13 cellular contexts compared by ENCODE assay signal in the genomic region with DNA sequence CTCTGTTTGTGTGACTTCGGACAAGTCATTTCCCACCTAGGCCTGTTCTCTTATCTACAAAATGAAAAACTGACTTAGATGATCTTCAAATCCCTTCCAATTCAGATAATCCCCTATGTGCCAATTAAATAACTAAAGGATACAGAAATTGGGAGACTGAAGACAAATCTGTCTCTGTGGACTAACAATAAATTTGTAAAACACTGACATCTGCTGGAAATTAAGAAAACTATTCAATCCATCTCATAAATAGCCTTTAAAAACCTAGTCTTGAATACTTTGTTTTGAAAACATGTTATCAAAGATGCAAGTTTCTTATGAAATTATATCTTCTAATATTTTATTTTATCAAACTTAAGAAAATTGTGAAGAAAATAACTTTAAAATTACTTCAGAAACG. TPM values are rescaled to one million over a fixed set of nuclear protein-coding genes. Genes with fewer than 3 reads are reported as not detected.
DNase-seq lines count a peak whose midpoint lies in the region; ATAC-seq, FAIRE-seq and TF ChIP-seq lines count a peak whose summit lies in the region.
"Had no signal": no experiment of that assay in that cellular context is flagged by ENCODE, and none has a peak within 500 bp of the region (broad histone marks: within the 10 kb centered on the region; RNA-seq: fewer than 3 reads in every experiment).

No MANE protein-coding gene starts in this region.

- no peak overlapping the region for H3K27ac ChIP-seq in IMR-90 (ENCODE audit: insufficient read depth, low read length)
- no peak overlapping the region for H3K27ac ChIP-seq in right lobe of liver
- no peak overlapping the region for H3K27ac ChIP-seq in GM23338 (ENCODE audit: low read depth)
- H3K27ac ChIP-seq: uterus had no signal

- H3K4ac ChIP-seq in IMR-90 (ENCODE audit: low read depth, low read length), result no peak overlapping the region

- TF ChIP-seq POLR2A in IMR-90 (IDR thresholded peaks at IDR 0.05; ENCODE audit: low read depth, low read length) (no peak), right lobe of liver (IDR thresholded peaks at IDR 0.05) (no peak)

- CTCF ChIA-PET in IMR-90 (lab: Yijun Ruan, JAX), result interaction anchor here (0.9 to 1.7 kb wide), 2 partner anchors 493 to 519 kb away, joined by 4 to 6 read pairs; no protein-coding TSS in a partner anchor

- H3K27ac Mint-ChIP-seq in GM23338, result no peak overlapping the region
- H3K27ac Mint-ChIP-seq: activated naive CD8-positive, alpha-beta T cell treated with anti-CD3 and anti-CD28 coated beads, Interleukin-2, amount 50 U/mL, for 24 hours; T-cell had no signal

- in situ Hi-C loops in IMR-90 (cut with MboI; ENCODE audit: low sequenced_read_pairs), result no loop called here

- BruUV-seq in IMR-90 (replicated peaks; lab: Mats Ljungman, UMichigan), result no TSS peak

- H3K4me1 ChIP-seq in IMR-90 (ENCODE audit: control insufficient read depth, insufficient read depth, low read length), result no peaks in the 10 kb centered on the region
- H3K4me1 ChIP-seq in right lobe of liver, result peaks cover 0 to 14% (median 0%) of the 10 kb centered on the region in 4 donors
- H3K4me1 ChIP-seq in GM23338 (ENCODE audit: insufficient read depth), result no peaks in the 10 kb centered on the region
- H3K4me1 ChIP-seq: uterus had no signal

- no peaks in the 10 kb centered on the region for H3K79me1 ChIP-seq in IMR-90 (ENCODE audit: low read depth in 1 of 2, low read length in 2 of 2)

- no peak overlapping the region for H3K23ac ChIP-seq in IMR-90 (ENCODE audit: low read depth, low read length)

- H2BK15ac ChIP-seq in IMR-90 (ENCODE audit: low read depth, low read length), result no peak overlapping the region

- H3K4me2 ChIP-seq in IMR-90 (ENCODE audit: low read depth, low read length), result no peak overlapping the region
- no peak overlapping the region for H3K4me2 ChIP-seq in GM23338

- FAIRE-seq in TTC549 (lab: Jason Lieb, UNC), result peak; percentile 90

- ATAC-seq in IMR-90 (ENCODE audit: low read depth), result no peak
- no peak for ATAC-seq in right lobe of liver
- ATAC-seq in GM23338, result no peak
- ATAC-seq: activated naive CD8-positive, alpha-beta T cell treated with anti-CD3 and anti-CD28 coated beads, Interleukin-2, amount 50 U/mL, for 24 hours; T-cell had no signal

- H3K36me3 Mint-ChIP-seq in GM23338 (ENCODE audit: low read depth), result 0 out of 3 replicates have a peak, but pooled peaks cover 3% of the 10 kb centered on the region

- no peak overlapping the region for H2AFZ ChIP-seq in IMR-90 (replicated peaks; ENCODE audit: low read length, poor library complexity)
- no peak overlapping the region for H2AFZ ChIP-seq in GM23338

- H3K4me3 ChIP-seq in IMR-90 (ENCODE audit: insufficient read depth, low read depth, low read length), result no peak overlapping the region
- H3K4me3 ChIP-seq in right lobe of liver, result no peak overlapping the region
- no peak overlapping the region for H3K4me3 ChIP-seq in GM23338
- H3K4me3 ChIP-seq: uterus had no signal

- no peak overlapping the region for H2AK9ac ChIP-seq in IMR-90 (replicated peaks; ENCODE audit: low read depth, low read length, poor library complexity)

- H2BK5ac ChIP-seq in IMR-90 (ENCODE audit: low read depth, low read length, poor library complexity, severe bottlenecking), result no peak overlapping the region

- no peak overlapping the region for H2AK5ac ChIP-seq in IMR-90 (ENCODE audit: low read depth, low read length)

- peaks cover 3% of the 10 kb centered on the region for H3K27me3 Mint-ChIP-seq in GM23338 (ENCODE audit: insufficient read depth, low read depth, poor library complexity)
- H3K27me3 Mint-ChIP-seq: activated naive CD8-positive, alpha-beta T cell treated with anti-CD3 and anti-CD28 coated beads, Interleukin-2, amount 50 U/mL, for 24 hours; T-cell had no signal

- no peak overlapping the region for H2BK20ac ChIP-seq in IMR-90 (ENCODE audit: low read depth, low read length)

- no CpG with 5 or more reads among the region's 2 CpGs for WGBS in IMR-90 (ENCODE audit: extremely low coverage in 2 of 2, insufficient read length in 1 of 2), 2 experiments
- WGBS in right lobe of liver (ENCODE audit: insufficient coverage, low coverage, low lambda C conversion rate, missing lambda C conversion rate), result 85% methylated on average over 2 of the region's 2 CpGs

- H3K36me3 ChIP-seq in IMR-90 (ENCODE audit: control insufficient read depth, insufficient read depth, low read length) (no peaks in the 10 kb centered on the region), right lobe of liver (peaks cover 0 to 24% (median 3%) of the 10 kb centered on the region in 4 donors), GM23338 (ENCODE audit: insufficient read depth) (no peaks in the 10 kb centered on the region)
- H3K36me3 ChIP-seq: uterus had no signal

- H3K9me3 ChIP-seq in IMR-90 (ENCODE audit: control insufficient read depth, insufficient read depth, low read length) (no peaks in the 10 kb centered on the region), right lobe of liver (no peaks in the 10 kb centered on the region)
- H3K9me3 ChIP-seq: uterus had no signal

- H2BK120ac ChIP-seq in IMR-90 (ENCODE audit: low read depth, low read length), result no peak overlapping the region

- H4K8ac ChIP-seq in IMR-90 (ENCODE audit: low read depth in 2 of 2, low read length in 2 of 2), result no peak overlapping the region

- peaks cover 8% of the 10 kb centered on the region for H3K4me1 Mint-ChIP-seq in GM23338

- H3K4me3 Mint-ChIP-seq in GM23338, result no peak overlapping the region
- H3K4me3 Mint-ChIP-seq: activated naive CD8-positive, alpha-beta T cell treated with anti-CD3 and anti-CD28 coated beads, Interleukin-2, amount 50 U/mL, for 24 hours; T-cell had no signal

- no peak overlapping the region for H4K5ac ChIP-seq in IMR-90 (ENCODE audit: low read depth, low read length)

- no peaks in the 10 kb centered on the region for H3F3A ChIP-seq in GM23338 (replicated peaks; ENCODE audit: low read depth)

- no peak overlapping the region for H3K9ac ChIP-seq in IMR-90 (ENCODE audit: low read depth, low read length)

- H4K20me1 ChIP-seq in IMR-90 (ENCODE audit: insufficient read depth, low read length) (no peaks in the 10 kb centered on the region), GM23338 (replicated peaks; ENCODE audit: insufficient read depth) (no peaks in the 10 kb centered on the region)

- no peaks in the 10 kb centered on the region for H3K9me2 ChIP-seq in GM23338 (ENCODE audit: insufficient read depth)

- peaks cover 9% of the 10 kb centered on the region for H3K79me2 ChIP-seq in GM23338 (replicated peaks; ENCODE audit: insufficient read depth)

- TF ChIP-seq CTCF in IMR-90 (conservative IDR thresholded peaks at IDR 0.05; ENCODE audit: low read depth, low read length) (peak; percentile 30), right lobe of liver (IDR thresholded peaks at IDR 0.05) (peak in 3 of 4 donors; percentile 15 to 33 (median 17)), GM23338 (conservative IDR thresholded peaks at IDR 0.05; ENCODE audit: low read depth in 2 of 2) (peak in 1 of 2 experiments; percentile 27; a peak in 1 of 4 replicates)

- H3K9me1 ChIP-seq in IMR-90 (ENCODE audit: insufficient read depth, low read length), result peaks cover 4% of the 10 kb centered on the region; the same call in 1 of the 2 replicates

- peak; percentile 14; the same call in 1 of the 2 replicates for TF ChIP-seq RAD21 in IMR-90 (IDR thresholded peaks at IDR 0.05; ENCODE audit: low read length)

- POLR2A ChIA-PET in IMR-90 (lab: Charles Lee; ENCODE audit: unreplicated experiment), result no interaction called here

- H3K27me3 ChIP-seq in IMR-90 (ENCODE audit: control insufficient read depth, insufficient read depth, low read length) (no peaks in the 10 kb centered on the region), right lobe of liver (no peaks in the 10 kb centered on the region), GM23338 (ENCODE audit: insufficient read depth) (no peaks in the 10 kb centered on the region)
- H3K27me3 ChIP-seq: uterus had no signal

- no peak overlapping the region for H3K56ac ChIP-seq in IMR-90 (ENCODE audit: extremely low read depth, insufficient read depth, low read length)

- no peaks in the 10 kb centered on the region for H3K9me3 Mint-ChIP-seq in GM23338
- H3K9me3 Mint-ChIP-seq: activated naive CD8-positive, alpha-beta T cell treated with anti-CD3 and anti-CD28 coated beads, Interleukin-2, amount 50 U/mL, for 24 hours; T-cell had no signal

- dilution Hi-C loops in IMR-90 (cut with HindIII; ENCODE audit: low sequenced_read_pairs, unreplicated experiment), result no loop called here

- no peak overlapping the region for H3K14ac ChIP-seq in IMR-90 (replicated peaks; ENCODE audit: low read depth, low read length)

- DNase-seq in DMS114 treated with DMSO at 0.1 percent for 48 hours (lab: John Stamatoyannopoulos, UW; ENCODE audit: unreplicated experiment) (peak; percentile 56), IMR-90 (no peak), right lobe of liver (no peak), HuH-7 (ENCODE audit: low spot score) (no peak), GM23338 (ENCODE audit: low spot score) (no peak), NCI-H187 treated with DMSO at 0.1 percent for 48 hours (lab: John Stamatoyannopoulos, UW) (no peak)
- DNase-seq: activated CD8-positive, alpha-beta memory T cell treated with anti-CD3 and anti-CD28 coated beads for 24 hours; activated naive CD8-positive, alpha-beta T cell treated with anti-CD3 and anti-CD28 coated beads, Interleukin-2, amount 50 U/mL, for 24 hours; DMS79; NCI-H446 treated with DMSO at 0.1 percent for 48 hours; T-cell; uterus had no signal

- H4K91ac ChIP-seq in IMR-90 (ENCODE audit: insufficient read depth, low read depth, low read length), result no peak overlapping the region

- no peak overlapping the region for H3K18ac ChIP-seq in IMR-90 (ENCODE audit: low read depth, low read length)

- intact Hi-C loops in IMR-90 (cut with micrococcal nuclease) (no loop called here), right lobe of liver (cut with DNase I) (loop anchor here in 1 of 2 donors (10.0 kb wide), 1 partner anchor 136 kb away; no protein-coding TSS in a partner anchor)

TF ChIP-seq in GM23338, 12 proteins besides CTCF, POLR2A, EP300 and RAD21:
- no peak for TF ChIP-seq CREB1 (CRISPR knock-in tag; IDR thresholded peaks at IDR 0.05; ENCODE audit: low read depth)

RNA-seq across cellular contexts. Expression of a gene that starts 38.3 kb away (rescaled TPM):
- total RNA-seq in IMR-90 (2012; rRNA removed) (6.3 and 8.3 TPM in 2 replicates), right lobe of liver (100 to 1,000 TPM in 5 of 6 experiments, 10 to 100 TPM in 1; 82.7 to 186 (median 158) TPM)
- polyA plus RNA-seq in IMR-90 (2012; rRNA removed) (5.5 and 6.3 TPM in 2 replicates), GM23338 (2016; fragmentation: Nextera tagmentation; extraction: Ambion mirVana) (62.0 and 72.4 TPM in 2 replicates)
- 1.7 and 6.5 TPM in 2 replicates for polyA plus RNA-seq in IMR-90 (2012; cell fraction: cytosol; rRNA removed)
- polyA plus RNA-seq in IMR-90 (2012; cell fraction: nucleus; rRNA removed; ENCODE audit: low replicate concordance), result 2.7 and 6.4 TPM in 2 replicates
- total RNA-seq in GM23338 (2014; rRNA removed; shearing (Covaris generic)), result 33.2 and 36.4 TPM in 2 replicates
